In genomic region chr3:141804778-141805639, GRCh38 we compare ENCODE assay signal across 1 cellular context.
A peak's percentile ranks its signal among the peaks of the same experiment; 100 is the strongest.
TF ChIP-seq lines count a peak whose summit lies in the region.

No MANE protein-coding gene starts in this region.

TF ChIP-seq in K562, 482 proteins besides CTCF, POLR2A, EP300 and RAD21 (continued from another document and continues in another):
- TF ChIP-seq ELK3 (CRISPR knock-in tag; IDR thresholded peaks at IDR 0.05) (no peak), ZNF124 (CRISPR knock-in tag; IDR thresholded peaks at IDR 0.05) (no peak), ELF2 (CRISPR knock-in tag; IDR thresholded peaks at IDR 0.05) (no peak), GTF3C2 (IDR thresholded peaks at IDR 0.05; ENCODE audit: borderline replicate concordance, extremely low read depth, insufficient read length) (no peak), ZNF212 (CRISPR knock-in tag; IDR thresholded peaks at IDR 0.05) (no peak), CBFA2T3 (IDR thresholded peaks at IDR 0.05) (peak; percentile 97), ID3 (CRISPR knock-in tag; IDR thresholded peaks at IDR 0.05) (no peak), ID3 (tag; IDR thresholded peaks at IDR 0.05) (peak; percentile 51; the same call in 1 of the 2 replicates), PRPF4 (IDR thresholded peaks at IDR 0.05; ENCODE audit: insufficient read depth, low read depth, low read length, poor library complexity, severe bottlenecking) (no peak), ZNF551 (CRISPR knock-in tag; IDR thresholded peaks at IDR 0.05) (no peak), NR1H2 (CRISPR knock-in tag; IDR thresholded peaks at IDR 0.05) (no peak), ZNF586 (CRISPR knock-in tag; conservative IDR thresholded peaks at IDR 0.05) (no peak), ZBTB1 (CRISPR knock-in tag; IDR thresholded peaks at IDR 0.05; ENCODE audit: borderline replicate concordance, low read depth) (no peak), DACH1 (IDR thresholded peaks at IDR 0.05; ENCODE audit: partially characterized antibody) (peak; percentile 11), ATF2 (CRISPR knock-in tag; IDR thresholded peaks at IDR 0.05) (no peak), E2F8 (IDR thresholded peaks at IDR 0.05; ENCODE audit: low read depth, partially characterized antibody) (no peak), NUFIP1 (IDR thresholded peaks at IDR 0.05; ENCODE audit: partially characterized antibody) (no peak), ZNF184 (CRISPR knock-in tag; IDR thresholded peaks at IDR 0.05) (no peak), BRF2 (IDR thresholded peaks at IDR 0.05; ENCODE audit: borderline replicate concordance, insufficient read depth, insufficient read length) (no peak), HMGN3 (IDR thresholded peaks at IDR 0.05; ENCODE audit: borderline replicate concordance, extremely low read depth, insufficient read length, low read depth, low read length) (peak; percentile 87), CSDE1 (IDR thresholded peaks at IDR 0.05) (peak in 1 of 2 experiments; percentile 69; a peak in 2 of 4 replicates), FOXO4 (CRISPR knock-in tag; IDR thresholded peaks at IDR 0.05) (no peak), ZNF589 (CRISPR knock-in tag; IDR thresholded peaks at IDR 0.05; ENCODE audit: low read depth) (peak; percentile 48; the same call in 1 of the 2 replicates), KLF10 (CRISPR knock-in tag; IDR thresholded peaks at IDR 0.05) (no peak), PBX2 (CRISPR knock-in tag; IDR thresholded peaks at IDR 0.05; ENCODE audit: low read depth) (no peak), PBX2 (tag; conservative IDR thresholded peaks at IDR 0.05; ENCODE audit: low read depth) (peak; percentile 49; the same call in 1 of the 2 replicates), NR2F6 (CRISPR knock-in tag; IDR thresholded peaks at IDR 0.05) (no peak), ZBTB49 (CRISPR knock-in tag; IDR thresholded peaks at IDR 0.05; ENCODE audit: borderline replicate concordance) (no peak), FOXP4 (CRISPR knock-in tag; IDR thresholded peaks at IDR 0.05; ENCODE audit: borderline replicate concordance) (0 out of 2 replicates have a peak, but pooled peaks have one; percentile 47), HOXB6 (CRISPR knock-in tag; IDR thresholded peaks at IDR 0.05; ENCODE audit: borderline replicate concordance) (no peak), RFX7 (CRISPR knock-in tag; IDR thresholded peaks at IDR 0.05) (no peak), NFIX (CRISPR knock-in tag; IDR thresholded peaks at IDR 0.05; ENCODE audit: low read depth) (no peak), GABPB1 (CRISPR knock-in tag; IDR thresholded peaks at IDR 0.05) (no peak), XRCC3 (IDR thresholded peaks at IDR 0.05) (no peak), ILK (tag; IDR thresholded peaks at IDR 0.05; ENCODE audit: borderline replicate concordance, low read depth) (no peak), ARID2 (IDR thresholded peaks at IDR 0.05) (peak; percentile 75; the same call in 1 of the 2 replicates), ATF3 (IDR thresholded peaks at IDR 0.05) (peak; percentile 97), ATF3 (CRISPR knock-in tag; conservative IDR thresholded peaks at IDR 0.05) (peak; percentile 96), LEF1 (IDR thresholded peaks at IDR 0.05) (peak; percentile 89)
